Comparison of ENCODE assay signal across 1 cellular context in the genomic region with DNA sequence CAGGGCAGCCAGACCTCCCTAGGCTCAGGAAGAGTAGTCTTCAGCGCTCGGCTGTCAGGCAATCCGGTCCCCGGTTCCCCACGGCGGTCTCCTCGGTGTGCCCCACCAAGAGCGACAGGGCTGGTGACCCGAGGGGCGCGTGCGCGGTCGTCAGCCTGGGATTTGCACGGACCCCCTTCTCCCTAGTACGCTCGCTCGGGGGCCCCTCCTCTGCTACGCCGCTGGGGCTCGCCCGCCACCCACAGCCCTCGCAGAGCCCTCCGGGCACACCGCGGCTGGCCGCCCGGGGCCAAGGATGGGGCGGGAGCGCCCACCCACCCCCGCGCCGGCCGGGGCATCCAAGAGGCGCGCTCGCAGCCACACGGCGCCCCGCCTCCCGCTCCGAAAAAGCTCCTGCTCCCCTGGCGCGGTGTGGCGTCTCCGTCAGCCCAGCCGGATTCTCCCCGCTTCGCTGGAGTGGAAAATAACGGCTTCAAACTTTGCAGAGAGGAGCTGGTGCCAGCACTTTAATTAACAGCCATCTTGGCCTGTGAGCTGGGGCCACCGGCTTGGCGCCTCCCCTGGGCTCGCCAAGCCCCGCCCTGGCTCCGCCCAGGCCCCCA.
TF ChIP-seq lines count a peak whose summit lies in the region.

No MANE protein-coding gene starts in this region.

TF ChIP-seq in GM12878, 131 proteins besides CTCF, POLR2A, EP300 and RAD21:
- TF ChIP-seq, protein P1, sequence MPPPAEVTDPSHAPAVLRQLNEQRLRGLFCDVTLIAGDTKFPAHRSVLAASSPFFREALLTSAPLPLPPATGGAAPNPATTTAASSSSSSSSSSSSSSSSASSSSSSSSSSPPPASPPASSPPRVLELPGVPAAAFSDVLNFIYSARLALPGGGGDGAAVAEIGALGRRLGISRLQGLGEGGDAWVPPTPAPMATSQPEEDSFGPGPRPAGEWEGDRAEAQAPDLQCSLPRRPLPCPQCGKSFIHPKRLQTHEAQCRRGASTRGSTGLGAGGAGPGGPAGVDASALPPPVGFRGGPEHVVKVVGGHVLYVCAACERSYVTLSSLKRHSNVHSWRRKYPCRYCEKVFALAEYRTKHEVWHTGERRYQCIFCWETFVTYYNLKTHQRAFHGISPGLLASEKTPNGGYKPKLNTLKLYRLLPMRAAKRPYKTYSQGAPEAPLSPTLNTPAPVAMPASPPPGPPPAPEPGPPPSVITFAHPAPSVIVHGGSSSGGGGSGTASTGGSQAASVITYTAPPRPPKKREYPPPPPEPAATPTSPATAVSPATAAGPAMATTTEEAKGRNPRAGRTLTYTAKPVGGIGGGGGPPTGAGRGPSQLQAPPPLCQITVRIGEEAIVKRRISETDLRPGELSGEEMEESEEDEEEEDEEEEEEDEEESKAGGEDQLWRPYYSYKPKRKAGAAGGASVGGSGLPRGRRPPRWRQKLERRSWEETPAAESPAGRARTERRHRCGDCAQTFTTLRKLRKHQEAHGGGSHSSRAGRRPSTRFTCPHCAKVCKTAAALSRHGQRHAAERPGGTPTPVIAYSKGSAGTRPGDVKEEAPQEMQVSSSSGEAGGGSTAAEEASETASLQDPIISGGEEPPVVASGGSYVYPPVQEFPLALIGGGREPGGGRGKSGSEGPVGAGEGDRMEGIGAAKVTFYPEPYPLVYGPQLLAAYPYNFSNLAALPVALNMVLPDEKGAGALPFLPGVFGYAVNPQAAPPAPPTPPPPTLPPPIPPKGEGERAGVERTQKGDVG (CRISPR knock-in tag; IDR thresholded peaks at IDR 0.05), result no peak
- TF ChIP-seq MTA3 (IDR thresholded peaks at IDR 0.05; ENCODE audit: borderline replicate concordance, low read length), result no peak
- TF ChIP-seq, protein P2, sequence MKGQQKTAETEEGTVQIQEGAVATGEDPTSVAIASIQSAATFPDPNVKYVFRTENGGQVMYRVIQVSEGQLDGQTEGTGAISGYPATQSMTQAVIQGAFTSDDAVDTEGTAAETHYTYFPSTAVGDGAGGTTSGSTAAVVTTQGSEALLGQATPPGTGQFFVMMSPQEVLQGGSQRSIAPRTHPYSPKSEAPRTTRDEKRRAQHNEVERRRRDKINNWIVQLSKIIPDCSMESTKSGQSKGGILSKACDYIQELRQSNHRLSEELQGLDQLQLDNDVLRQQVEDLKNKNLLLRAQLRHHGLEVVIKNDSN (IDR thresholded peaks at IDR 0.05; ENCODE audit: borderline replicate concordance, extremely low read length, insufficient read depth, low read depth, low read length), result no peak
- 0 out of 2 replicates have a peak, but pooled peaks have one; percentile 22 for TF ChIP-seq NR2F1 (conservative IDR thresholded peaks at IDR 0.05)
- TF ChIP-seq SUZ12 (IDR thresholded peaks at IDR 0.05; ENCODE audit: unreplicated experiment), result peak; percentile 72
- TF ChIP-seq TARDBP (IDR thresholded peaks at IDR 0.05; ENCODE audit: borderline replicate concordance), result no peak
- TF ChIP-seq PKNOX1 (IDR thresholded peaks at IDR 0.05), result 0 out of 2 replicates have a peak, but pooled peaks have one; percentile 12
- TF ChIP-seq, protein P3, sequence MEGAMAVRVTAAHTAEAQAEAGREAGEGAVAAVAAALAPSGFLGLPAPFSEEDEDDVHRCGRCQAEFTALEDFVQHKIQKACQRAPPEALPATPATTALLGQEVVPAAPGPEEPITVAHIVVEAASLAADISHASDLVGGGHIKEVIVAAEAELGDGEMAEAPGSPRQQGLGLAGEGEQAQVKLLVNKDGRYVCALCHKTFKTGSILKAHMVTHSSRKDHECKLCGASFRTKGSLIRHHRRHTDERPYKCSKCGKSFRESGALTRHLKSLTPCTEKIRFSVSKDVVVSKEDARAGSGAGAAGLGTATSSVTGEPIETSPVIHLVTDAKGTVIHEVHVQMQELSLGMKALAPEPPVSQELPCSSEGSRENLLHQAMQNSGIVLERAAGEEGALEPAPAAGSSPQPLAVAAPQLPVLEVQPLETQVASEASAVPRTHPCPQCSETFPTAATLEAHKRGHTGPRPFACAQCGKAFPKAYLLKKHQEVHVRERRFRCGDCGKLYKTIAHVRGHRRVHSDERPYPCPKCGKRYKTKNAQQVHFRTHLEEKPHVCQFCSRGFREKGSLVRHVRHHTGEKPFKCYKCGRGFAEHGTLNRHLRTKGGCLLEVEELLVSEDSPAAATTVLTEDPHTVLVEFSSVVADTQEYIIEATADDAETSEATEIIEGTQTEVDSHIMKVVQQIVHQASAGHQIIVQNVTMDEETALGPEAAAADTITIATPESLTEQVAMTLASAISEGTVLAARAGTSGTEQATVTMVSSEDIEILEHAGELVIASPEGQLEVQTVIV (IDR thresholded peaks at IDR 0.05; ENCODE audit: borderline replicate concordance, partially characterized antibody), result no peak
- 0 out of 2 replicates have a peak, but pooled peaks have one; percentile 34 for TF ChIP-seq DPF2 (IDR thresholded peaks at IDR 0.05)
